Comparison of ENCODE assay signal across 8 cellular contexts in genomic region chr14:21136024-21136423, GRCh38. TPM values are rescaled to one million over a fixed set of nuclear protein-coding genes. Genes with fewer than 3 reads are reported as not detected.
DNase-seq lines count a peak whose midpoint lies in the region; ATAC-seq and TF ChIP-seq lines count a peak whose summit lies in the region.

No MANE protein-coding gene starts in this region.

- H3K36me3 Mint-ChIP-seq in activated T-helper 2 cell treated with anti-CD3 and anti-CD28 coated beads, Interferon-gamma antibody, Interleukin-2, Interleukin-4, amounts not matched to agents 10 μg/mL and 5 μg/mL and 100 μg/mL, durations not matched to agents 14 hours and 24 hours and 36 hours (ENCODE audit: low read depth) = no peaks in the 10 kb centered on the region

- no peaks in the 10 kb centered on the region for H3K9me2 ChIP-seq in Karpas-422 (replicated peaks; ENCODE audit: insufficient read depth, low read length)

- H3K9me3 ChIP-seq in DND-41 (ENCODE audit: insufficient read depth, low read length, severe bottlenecking) = no peaks in the 10 kb centered on the region
- H3K9me3 ChIP-seq in Karpas-422 (ENCODE audit: low read length) = no peaks in the 10 kb centered on the region
- peaks cover 5% of the 10 kb centered on the region for H3K9me3 ChIP-seq in adipocyte (ENCODE audit: control insufficient read depth, low read length)
- no peaks in the 10 kb centered on the region for H3K9me3 ChIP-seq in left lung

- no peak for ATAC-seq in DND-41 (ENCODE audit: insufficient read depth, low read depth)
- ATAC-seq in left lung = peak; percentile 34
- ATAC-seq in GM19328 (IDR thresholded peaks at IDR 0.05; ENCODE audit: unreplicated experiment) = no peak
- ATAC-seq in GM18873 (IDR thresholded peaks at IDR 0.05; ENCODE audit: low FRiP score, unreplicated experiment) = no peak

- H3K27ac ChIP-seq in DND-41 (ENCODE audit: low read length) (no peak overlapping the region), Karpas-422 (ENCODE audit: low read length) (no peak overlapping the region), left lung (no peak overlapping the region)

- no peaks in the 10 kb centered on the region for H3K36me3 ChIP-seq in DND-41 (ENCODE audit: insufficient read depth, low read length)
- no peaks in the 10 kb centered on the region for H3K36me3 ChIP-seq in Karpas-422 (ENCODE audit: insufficient read depth, low read length)
- no peaks in the 10 kb centered on the region for H3K36me3 ChIP-seq in adipocyte (ENCODE audit: control insufficient read depth, insufficient read depth, low read length, severe bottlenecking)
- H3K36me3 ChIP-seq in left lung = no peaks in the 10 kb centered on the region

- H3K9ac ChIP-seq in DND-41 (ENCODE audit: low read depth, low read length) = no peak overlapping the region
- no peak overlapping the region for H3K9ac ChIP-seq in Karpas-422 (ENCODE audit: low read length)
- no peak overlapping the region for H3K9ac ChIP-seq in adipocyte (ENCODE audit: low read length)

- H3K27me3 ChIP-seq in DND-41 (ENCODE audit: insufficient read depth, low read length, poor library complexity) = no peaks in the 10 kb centered on the region
- H3K27me3 ChIP-seq in Karpas-422 (ENCODE audit: low read length) = 0 out of 2 replicates have a peak, but pooled peaks cover 2% of the 10 kb centered on the region
- peaks cover 4% of the 10 kb centered on the region for H3K27me3 ChIP-seq in adipocyte (replicated peaks; ENCODE audit: control insufficient read depth, insufficient read depth, low read length)
- peaks cover 0 to 7% of the 10 kb centered on the region in 2 donors for H3K27me3 ChIP-seq in left lung

- intact Hi-C loops in left lung (cut with DNase I) = no loop called here
- intact Hi-C loops in activated T-helper 2 cell treated with anti-CD3 and anti-CD28 coated beads, Interferon-gamma antibody, Interleukin-2, Interleukin-4, amounts not matched to agents 10 μg/mL and 5 μg/mL and 100 μg/mL, durations not matched to agents 14 hours and 24 hours and 36 hours (cut with micrococcal nuclease) = no loop called here

- H4K20me1 ChIP-seq in DND-41 (ENCODE audit: insufficient read depth, low read length) = no peaks in the 10 kb centered on the region
- no peaks in the 10 kb centered on the region for H4K20me1 ChIP-seq in Karpas-422 (ENCODE audit: insufficient read depth, low read depth, low read length)

- H2AFZ ChIP-seq in DND-41 (ENCODE audit: low read depth, low read length) (no peak overlapping the region), Karpas-422 (ENCODE audit: low read length) (no peak overlapping the region)

- H3K4me1 ChIP-seq in DND-41 (ENCODE audit: insufficient read depth, low read length) = no peaks in the 10 kb centered on the region
- H3K4me1 ChIP-seq in Karpas-422 (ENCODE audit: low read length) = no peaks in the 10 kb centered on the region
- no peaks in the 10 kb centered on the region for H3K4me1 ChIP-seq in adipocyte (ENCODE audit: control insufficient read depth, insufficient read depth, low read length)
- H3K4me1 ChIP-seq in left lung = no peaks in the 10 kb centered on the region

- H3K9me3 Mint-ChIP-seq in activated T-helper 2 cell treated with anti-CD3 and anti-CD28 coated beads, Interferon-gamma antibody, Interleukin-2, Interleukin-4, amounts not matched to agents 10 μg/mL and 5 μg/mL and 100 μg/mL, durations not matched to agents 14 hours and 24 hours and 36 hours = no peaks in the 10 kb centered on the region

- TF ChIP-seq CTCF in DND-41 (IDR thresholded peaks at IDR 0.05; ENCODE audit: borderline replicate concordance, extremely low read depth, low read length, poor library complexity, severe bottlenecking) (peak; percentile 68), left lung (IDR thresholded peaks at IDR 0.05) (peak; percentile 38 to 51)

- H3K27ac Mint-ChIP-seq in activated T-helper 2 cell treated with anti-CD3 and anti-CD28 coated beads, Interferon-gamma antibody, Interleukin-2, Interleukin-4, amounts not matched to agents 10 μg/mL and 5 μg/mL and 100 μg/mL, durations not matched to agents 14 hours and 24 hours and 36 hours = no peak overlapping the region

- H3K4me3 ChIP-seq in DND-41 (ENCODE audit: low read depth in 1 of 2, low read length in 2 of 2) (no peak overlapping the region), Karpas-422 (ENCODE audit: low read length) (no peak overlapping the region), adipocyte (ENCODE audit: low read length) (no peak overlapping the region), left lung (no peak overlapping the region)

- H3K4me2 ChIP-seq in DND-41 (ENCODE audit: insufficient read depth, low read length) (no peak overlapping the region), Karpas-422 (ENCODE audit: low read depth, low read length, poor library complexity, severe bottlenecking) (no peak overlapping the region)

- no peak overlapping the region for H3K4me3 Mint-ChIP-seq in activated T-helper 2 cell treated with anti-CD3 and anti-CD28 coated beads, Interferon-gamma antibody, Interleukin-2, Interleukin-4, amounts not matched to agents 10 μg/mL and 5 μg/mL and 100 μg/mL, durations not matched to agents 14 hours and 24 hours and 36 hours (ENCODE audit: low read depth)

- H3K79me2 ChIP-seq in DND-41 (ENCODE audit: insufficient read depth, low read length) = no peaks in the 10 kb centered on the region
- H3K79me2 ChIP-seq in Karpas-422 (ENCODE audit: low read length) = no peaks in the 10 kb centered on the region

- H3K4me1 Mint-ChIP-seq in activated T-helper 2 cell treated with anti-CD3 and anti-CD28 coated beads, Interferon-gamma antibody, Interleukin-2, Interleukin-4, amounts not matched to agents 10 μg/mL and 5 μg/mL and 100 μg/mL, durations not matched to agents 14 hours and 24 hours and 36 hours (ENCODE audit: low read depth) = no peaks in the 10 kb centered on the region

- H3K27me3 Mint-ChIP-seq in activated T-helper 2 cell treated with anti-CD3 and anti-CD28 coated beads, Interferon-gamma antibody, Interleukin-2, Interleukin-4, amounts not matched to agents 10 μg/mL and 5 μg/mL and 100 μg/mL, durations not matched to agents 14 hours and 24 hours and 36 hours (ENCODE audit: low read depth) = peaks cover 4% of the 10 kb centered on the region

- no peak for DNase-seq in DND-41
- peak; percentile 72 for DNase-seq in Karpas-422
- DNase-seq in adipocyte (ENCODE audit: low read depth) = peak; percentile 49
- no peak for DNase-seq in left lung
- DNase-seq in ureter (ENCODE audit: low spot score) = no peak
- DNase-seq in activated T-helper 2 cell treated with anti-CD3 and anti-CD28 coated beads, Interferon-gamma antibody, Interleukin-2, Interleukin-4, amounts not matched to agents 10 μg/mL and 5 μg/mL and 100 μg/mL, durations not matched to agents 14 hours and 24 hours and 36 hours (ENCODE audit: low spot score) = no peak

RNA-seq across cellular contexts. Expression of gene OR5AU1, which starts 19.8 kb away (rescaled TPM):
- not detected in 2 replicates for total RNA-seq in Karpas-422 (2014; rRNA removed; shearing (Covaris generic); ENCODE audit: low replicate concordance)
- total RNA-seq in left lung (not detected), ureter (not detected)
- total RNA-seq in activated T-helper 2 cell treated with anti-CD3 and anti-CD28 coated beads, Interferon-gamma antibody, Interleukin-2, Interleukin-4, amounts not matched to agents 10 μg/mL and 5 μg/mL and 100 μg/mL, durations not matched to agents 14 hours and 24 hours and 36 hours = not detected in 2 replicates

RNA-seq across cellular contexts. Expression of gene TMEM253, which starts 35.2 kb away (rescaled TPM):
- not detected in 2 replicates for total RNA-seq in Karpas-422 (2014; rRNA removed; shearing (Covaris generic); ENCODE audit: low replicate concordance)
- total RNA-seq in left lung (under 1 TPM; 0.58 to 0.85 TPM), ureter (1.6 TPM)
- total RNA-seq in activated T-helper 2 cell treated with anti-CD3 and anti-CD28 coated beads, Interferon-gamma antibody, Interleukin-2, Interleukin-4, amounts not matched to agents 10 μg/mL and 5 μg/mL and 100 μg/mL, durations not matched to agents 14 hours and 24 hours and 36 hours = not detected in 2 replicates

RNA-seq across cellular contexts. Expression of gene ZNF219, which starts 37.6 kb away (rescaled TPM):
- total RNA-seq in Karpas-422 (2014; rRNA removed; shearing (Covaris generic); ENCODE audit: low replicate concordance) = 3.4 and 3.8 TPM in 2 replicates
- total RNA-seq in left lung (10 to 100 TPM; 33.7 to 40.8 TPM), ureter (47.2 TPM)
- total RNA-seq in activated T-helper 2 cell treated with anti-CD3 and anti-CD28 coated beads, Interferon-gamma antibody, Interleukin-2, Interleukin-4, amounts not matched to agents 10 μg/mL and 5 μg/mL and 100 μg/mL, durations not matched to agents 14 hours and 24 hours and 36 hours = 9.4 and 11.0 TPM in 2 replicates

Comparison
In these comparisons a context has a peak if more than half of its experiments do, and no peak if none do; other contexts are left out.
1. DNase-seq: peak in Karpas-422 (single experiment) and adipocyte (single experiment); none in DND-41 (single experiment), left lung (0 of 2), ureter (single experiment) and activated T-helper 2 cell treated with anti-CD3 and anti-CD28 coated beads, Interferon-gamma antibody, Interleukin-2, Interleukin-4, amounts not matched to agents 10 μg/mL and 5 μg/mL and 100 μg/mL, durations not matched to agents 14 hours and 24 hours and 36 hours (single experiment).